1 cellular context compared by ENCODE assay signal in genomic region chr7:65749039-65749438, GRCh38.
TF ChIP-seq lines count a peak whose summit lies in the region.

No MANE protein-coding gene starts in this region.

TF ChIP-seq in HCT116, 20 proteins besides CTCF, POLR2A, EP300 and RAD21:
- TF ChIP-seq FOSL1 (IDR thresholded peaks at IDR 0.05; ENCODE audit: low read depth) = no peak
- no peak for TF ChIP-seq REST (IDR thresholded peaks at IDR 0.05; ENCODE audit: low read depth)
- TF ChIP-seq SP1 (IDR thresholded peaks at IDR 0.05; ENCODE audit: low read depth) = no peak
- TF ChIP-seq YY1 (IDR thresholded peaks at IDR 0.05; ENCODE audit: extremely low read depth, insufficient replicate concordance, low read depth, low read length) = no peak
- TF ChIP-seq EZH2phosphoT487 (IDR thresholded peaks at IDR 0.05; ENCODE audit: borderline replicate concordance) = no peak
- no peak for TF ChIP-seq CEBPB (IDR thresholded peaks at IDR 0.05; ENCODE audit: low read depth)
- TF ChIP-seq EZH2 (IDR thresholded peaks at IDR 0.05) = no peak
- no peak for TF ChIP-seq MAX (IDR thresholded peaks at IDR 0.05)
- TF ChIP-seq ATF3 (IDR thresholded peaks at IDR 0.05) = no peak
- TF ChIP-seq EGR1 (IDR thresholded peaks at IDR 0.05; ENCODE audit: low read depth) = no peak
- no peak for TF ChIP-seq POLR2AphosphoS5 (IDR thresholded peaks at IDR 0.05; ENCODE audit: low read depth, low read length)
- no peak for TF ChIP-seq JUND (IDR thresholded peaks at IDR 0.05)
- no peak for TF ChIP-seq ZBTB33 (IDR thresholded peaks at IDR 0.05; ENCODE audit: extremely low read depth, insufficient replicate concordance, low read length)
- no peak for TF ChIP-seq ELF1 (IDR thresholded peaks at IDR 0.05; ENCODE audit: borderline replicate concordance, low read depth)
- TF ChIP-seq SRF (IDR thresholded peaks at IDR 0.05; ENCODE audit: low read depth) = no peak
- TF ChIP-seq CBX3 (IDR thresholded peaks at IDR 0.05; ENCODE audit: low read depth) = no peak
